Comparison of ENCODE assay signal across 8 cellular contexts in genomic region chr3:129383292-129383860, GRCh38. TPM values are rescaled to one million over a fixed set of nuclear protein-coding genes. Genes with fewer than 3 reads are reported as not detected.
DNase-seq lines count a peak whose midpoint lies in the region; ATAC-seq and TF ChIP-seq lines count a peak whose summit lies in the region.

No MANE protein-coding gene starts in this region.

- TF ChIP-seq CTCF in esophagus muscularis mucosa (IDR thresholded peaks at IDR 0.05) (peak; percentile 51 to 74 (median 56)), tibial nerve (IDR thresholded peaks at IDR 0.05) (peak; percentile 55 to 68 (median 57))

- no peaks in the 10 kb centered on the region for H3K27me3 Mint-ChIP-seq in CD4-positive, alpha-beta memory T cell
- no peaks in the 10 kb centered on the region for H3K27me3 Mint-ChIP-seq in naive thymus-derived CD8-positive, alpha-beta T cell

- H3K27me3 ChIP-seq in CD4-positive, alpha-beta memory T cell (ENCODE audit: insufficient read depth, low read length) = no peaks in the 10 kb centered on the region
- no peaks in the 10 kb centered on the region for H3K27me3 ChIP-seq in esophagus muscularis mucosa
- H3K27me3 ChIP-seq in tibial nerve = no peaks in the 10 kb centered on the region

- TF ChIP-seq POLR2A in esophagus muscularis mucosa (IDR thresholded peaks at IDR 0.05; ENCODE audit: low read depth) (no peak), tibial nerve (IDR thresholded peaks at IDR 0.05) (no peak)

- no peak overlapping the region for H3K27ac ChIP-seq in CD4-positive, alpha-beta memory T cell (ENCODE audit: low read depth, low read length)
- H3K27ac ChIP-seq in esophagus muscularis mucosa (replicated peaks in 1 of 4) (no peak overlapping the region), tibial nerve (no peak overlapping the region)

- no peaks in the 10 kb centered on the region for H3K36me3 ChIP-seq in CD4-positive, alpha-beta memory T cell (ENCODE audit: insufficient read depth, low read length)
- peaks cover 14 to 27% (median 17%) of the 10 kb centered on the region in 4 donors for H3K36me3 ChIP-seq in esophagus muscularis mucosa
- peaks cover 0 to 27% (median 0%) of the 10 kb centered on the region in 3 donors for H3K36me3 ChIP-seq in tibial nerve

- CTCF ChIA-PET in CD4-positive, alpha-beta memory T cell (lab: Charles Lee; ENCODE audit: partially characterized antibody) = interaction anchor here (0.6 to 2.8 kb wide), 20 partner anchors 8 to 1075 kb away, joined by 3 to 24 read pairs (median 4); partner anchors contain the start of gene EFCAB12

- H3K4me1 ChIP-seq in CD4-positive, alpha-beta memory T cell (ENCODE audit: insufficient read depth, low read length) = no peaks in the 10 kb centered on the region
- peaks cover 0 to 7% (median 4%) of the 10 kb centered on the region in 4 donors for H3K4me1 ChIP-seq in esophagus muscularis mucosa
- peaks cover 0 to 6% (median 0%) of the 10 kb centered on the region in 4 donors for H3K4me1 ChIP-seq in tibial nerve

- intact Hi-C loops in CD4-positive, alpha-beta memory T cell (cut with micrococcal nuclease) = loop anchor here (1.0 to 2.0 kb wide), 2 partner anchors 245 to 551 kb away; no protein-coding TSS in a partner anchor
- intact Hi-C loops in esophagus muscularis mucosa (cut with DNase I) = no loop called here

- peak; percentile 13 to 50 (median 32) for DNase-seq in CD4-positive, alpha-beta memory T cell
- DNase-seq in GM19240 (ENCODE audit: insufficient read length, low spot score) = peak; percentile 89
- peak; percentile 8 for DNase-seq in NCI-H774 (lab: John Stamatoyannopoulos, UW)
- peak; percentile 45 for DNase-seq in activated CD8-positive, alpha-beta memory T cell treated with anti-CD3 and anti-CD28 coated beads, Interleukin-2, amount 50 U/mL, for 4 hours
- no peak for DNase-seq in esophagus muscularis mucosa (ENCODE audit: extremely low spot score)
- DNase-seq in naive thymus-derived CD8-positive, alpha-beta T cell = peak in 9 of 10 donors; percentile 17 to 76 (median 36)
- DNase-seq in tibial nerve (ENCODE audit: low spot score in 2 of 2) = peak in 1 of 2 donors; percentile 24

- ATAC-seq in HG03565 (IDR thresholded peaks at IDR 0.05; ENCODE audit: unreplicated experiment) = peak; percentile 68
- peak; percentile 97 to 98 for ATAC-seq in naive thymus-derived CD8-positive, alpha-beta T cell

- POLR2A ChIA-PET in CD4-positive, alpha-beta memory T cell (lab: Charles Lee; ENCODE audit: partially characterized antibody) = interaction anchor here (1.3 kb wide), 1 partner anchor 67 kb away, joined by 6 read pairs; a partner anchor contains a TSS
- POLR2A ChIA-PET in naive thymus-derived CD8-positive, alpha-beta T cell (lab: Charles Lee) = interaction anchor here (0.8 kb wide), 1 partner anchor 14 kb away, joined by 3 read pairs; no protein-coding TSS in a partner anchor

- peak overlapping the region in 1 of 7 donors; percentile 29 for H3K27ac Mint-ChIP-seq in CD4-positive, alpha-beta memory T cell
- H3K27ac Mint-ChIP-seq in naive thymus-derived CD8-positive, alpha-beta T cell = peak overlapping the region in 3 of 10 donors; percentile 9 to 41 (median 16)

- no peaks in the 10 kb centered on the region for H3K9me3 ChIP-seq in CD4-positive, alpha-beta memory T cell (ENCODE audit: control insufficient read depth in 1 of 2, low read length in 2 of 2)
- H3K9me3 ChIP-seq in esophagus muscularis mucosa = no peaks in the 10 kb centered on the region
- H3K9me3 ChIP-seq in tibial nerve = no peaks in the 10 kb centered on the region

- no peak overlapping the region for H3K4me3 Mint-ChIP-seq in CD4-positive, alpha-beta memory T cell
- H3K4me3 Mint-ChIP-seq in naive thymus-derived CD8-positive, alpha-beta T cell = no peak overlapping the region

- H3K4me3 ChIP-seq in CD4-positive, alpha-beta memory T cell (ENCODE audit: low read length in 2 of 2) = no peak overlapping the region
- H3K4me3 ChIP-seq in esophagus muscularis mucosa (no peak overlapping the region), tibial nerve (no peak overlapping the region)

- peaks cover 0 to 3% (median 0%) of the 10 kb centered on the region in 4 donors for H3K4me1 Mint-ChIP-seq in CD4-positive, alpha-beta memory T cell
- peaks cover 0 to 2% (median under 1%) of the 10 kb centered on the region in 4 donors for H3K4me1 Mint-ChIP-seq in naive thymus-derived CD8-positive, alpha-beta T cell

- TF ChIP-seq EP300 in esophagus muscularis mucosa (IDR thresholded peaks at IDR 0.05) (no peak), tibial nerve (IDR thresholded peaks at IDR 0.05) (no peak)

- WGBS in esophagus muscularis mucosa = 56% methylated on average over 6 of the region's 6 CpGs
- 49 to 53% methylated on average over 6 of the region's 6 CpGs for WGBS in tibial nerve, 2 donors

- no peaks in the 10 kb centered on the region for H3K9me3 Mint-ChIP-seq in CD4-positive, alpha-beta memory T cell
- no peaks in the 10 kb centered on the region for H3K9me3 Mint-ChIP-seq in naive thymus-derived CD8-positive, alpha-beta T cell

- H3K36me3 Mint-ChIP-seq in CD4-positive, alpha-beta memory T cell = peaks cover 24 to 27% of the 10 kb centered on the region in 2 donors
- H3K36me3 Mint-ChIP-seq in naive thymus-derived CD8-positive, alpha-beta T cell = peaks cover 7 to 22% (median 20%) of the 10 kb centered on the region in 3 donors

RNA-seq across cellular contexts. Expression of gene EFCAB12, which starts 45.1 kb away (rescaled TPM):
- 1 to 10 TPM; 1.5 to 1.6 TPM for total RNA-seq in CD4-positive, alpha-beta memory T cell
- polyA plus RNA-seq in CD4-positive, alpha-beta memory T cell = under 1 TPM in 1 of 2 donors, not detected in 1; 0.09 TPM
- total RNA-seq in esophagus muscularis mucosa = under 1 TPM in 2 of 4 donors, not detected in 2; 0.19 to 0.42 TPM
- 1 to 10 TPM; 1.6 to 2.3 TPM for total RNA-seq in naive thymus-derived CD8-positive, alpha-beta T cell
- under 1 TPM in 2 of 3 donors, not detected in 1; 0.16 to 0.20 TPM for polyA plus RNA-seq in naive thymus-derived CD8-positive, alpha-beta T cell
- 1 to 10 TPM in 1 of 4 donors, under 1 TPM in 3; 0.22 to 2.2 (median 0.46) TPM for total RNA-seq in tibial nerve

RNA-seq across cellular contexts. Expression of gene MBD4, which starts 56.4 kb away (rescaled TPM):
- 10 to 100 TPM; 52.4 to 58.0 TPM for total RNA-seq in CD4-positive, alpha-beta memory T cell
- polyA plus RNA-seq in CD4-positive, alpha-beta memory T cell = 10 to 100 TPM; 36.6 to 52.9 TPM
- total RNA-seq in esophagus muscularis mucosa (10 to 100 TPM; 12.1 to 23.3 (median 16.4) TPM), tibial nerve (10 to 100 TPM; 15.5 to 42.0 (median 32.8) TPM)
- 10 to 100 TPM; 58.2 to 61.1 TPM for total RNA-seq in naive thymus-derived CD8-positive, alpha-beta T cell
- polyA plus RNA-seq in naive thymus-derived CD8-positive, alpha-beta T cell = 10 to 100 TPM; 33.6 to 40.0 (median 35.9) TPM

RNA-seq across cellular contexts. Expression of gene IFT122, which starts 56.6 kb away (rescaled TPM):
- 10 to 100 TPM; 20.0 to 21.8 TPM for total RNA-seq in CD4-positive, alpha-beta memory T cell
- 1 to 10 TPM; 5.3 to 5.8 TPM for polyA plus RNA-seq in CD4-positive, alpha-beta memory T cell
- total RNA-seq in esophagus muscularis mucosa (10 to 100 TPM; 19.5 to 32.8 (median 21.9) TPM), tibial nerve (10 to 100 TPM; 36.6 to 74.4 (median 43.3) TPM)
- total RNA-seq in naive thymus-derived CD8-positive, alpha-beta T cell = 10 to 100 TPM; 22.9 to 25.2 TPM
- polyA plus RNA-seq in naive thymus-derived CD8-positive, alpha-beta T cell = 1 to 10 TPM; 3.3 to 6.5 (median 3.5) TPM
